In the genomic region with DNA sequence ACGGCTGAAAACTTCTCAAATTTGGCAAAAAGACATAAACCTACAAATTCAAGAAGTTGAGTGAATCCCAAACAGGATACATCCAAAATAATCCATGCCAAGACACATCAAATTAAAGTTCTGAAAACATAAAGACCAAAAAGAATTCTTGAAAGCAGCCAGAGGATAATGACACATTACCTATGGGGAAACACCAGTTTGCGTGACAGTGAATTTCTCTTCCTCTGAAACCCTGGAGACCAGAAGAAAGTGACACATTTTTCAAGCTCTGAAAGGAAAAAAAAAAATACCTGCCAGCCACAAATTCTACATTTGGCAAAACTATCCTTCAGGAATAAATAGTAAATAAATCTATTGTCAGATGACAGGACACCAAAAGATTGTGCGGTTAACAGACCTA, we compare ENCODE assay signal across 31 cellular contexts.
"Had no signal": no experiment of that assay in that cellular context is flagged by ENCODE, and none has a peak within 500 bp of the region (broad histone marks: within the 10 kb centered on the region; RNA-seq: fewer than 3 reads in every experiment).

No MANE protein-coding gene starts in this region.

- H3K9me3 ChIP-seq: colonic mucosa, esophagus muscularis mucosa, gastroesophageal sphincter, heart left ventricle, left lung, mucosa of descending colon, neutrophil, pancreas, testis, tibial artery had no signal

- H3K79me2 ChIP-seq: hepatocyte had no signal

- ATAC-seq: foreskin keratinocyte; gastroesophageal sphincter; heart left ventricle; left cardiac atrium; left lung; mucosa of descending colon; natural killer cell treated with Interleukin-12 subunit alpha and Interleukin-12 subunit beta and Interleukin-15 and Interleukin-18, amount 100 ng/mL, for 72 hours; pancreas; sciatic nerve; stimulated activated naive CD8-positive, alpha-beta T cell treated with anti-CD3 and anti-CD28 coated beads, Interleukin-15, Interleukin-2, amounts not matched to agents 100 U/mL and 50 U/mL, for 24 hours had no signal

- H3K4me2 ChIP-seq: hepatocyte, smooth muscle cell had no signal

- H3K4me1 ChIP-seq: colonic mucosa, esophagus muscularis mucosa, foreskin keratinocyte, gastroesophageal sphincter, heart left ventricle, left lung, pancreas, testis had no signal

- DNase-seq: colonic mucosa; effector CD8-positive, alpha-beta T cell; endodermal cell; foreskin keratinocyte; heart left ventricle; left cardiac atrium; left lung; mucosa of descending colon; naive B cell; pancreas; stimulated activated CD4-positive, alpha-beta T cell treated with anti-CD3 and anti-CD28 coated beads, Interleukin-12 subunit alpha, Interleukin-12 subunit beta, amount 100 ng/mL, for 4 hours; stimulated activated CD4-positive, alpha-beta T cell treated with anti-CD3 and anti-CD28 coated beads, Interleukin-1b, Interleukin-23, amount 100 ng/mL, for 48 hours; stimulated activated CD4-positive, alpha-beta T cell treated with anti-CD3 and anti-CD28 coated beads, Interleukin-4, amount 100 ng/mL, for 1 hour; stimulated activated CD8-positive, alpha-beta memory T cell treated with anti-CD3 and anti-CD28 coated beads, Interleukin-4, amount 100 ng/mL, for 48 hours; stimulated activated naive CD8-positive, alpha-beta T cell treated with anti-CD3 and anti-CD28 coated beads, Interleukin-15, Interleukin-2, amounts not matched to agents 100 U/mL and 50 U/mL, for 24 hours; substantia nigra; testis; tibial artery had no signal

- H3K27me3 Mint-ChIP-seq: dendritic cell treated with granulocyte-macrophage colony-stimulating factor and Interleukin-4, amounts not matched to agents 40 ng/mL and 50 ng/mL, for 4 days had no signal

- H3K9me3 Mint-ChIP-seq: dendritic cell treated with granulocyte-macrophage colony-stimulating factor and Interleukin-4, amounts not matched to agents 40 ng/mL and 50 ng/mL, for 4 days; endodermal cell; mesothelial cell of epicardium; natural killer cell treated with Interleukin-12 subunit alpha and Interleukin-12 subunit beta and Interleukin-15 and Interleukin-18, amount 100 ng/mL, for 72 hours; type B pancreatic cell had no signal

- H2AFZ ChIP-seq: hepatocyte had no signal

- H3K27me3 ChIP-seq: colonic mucosa, esophagus muscularis mucosa, foreskin keratinocyte, gastroesophageal sphincter, heart left ventricle, hepatocyte, left lung, neutrophil, pancreas, testis, tibial artery had no signal

- H3K4me3 Mint-ChIP-seq: dendritic cell treated with granulocyte-macrophage colony-stimulating factor and Interleukin-4, amounts not matched to agents 40 ng/mL and 50 ng/mL, for 4 days; endodermal cell; mesothelial cell of epicardium; naive B cell; natural killer cell treated with Interleukin-12 subunit alpha and Interleukin-12 subunit beta and Interleukin-15 and Interleukin-18, amount 100 ng/mL, for 72 hours; neural crest cell; type B pancreatic cell had no signal

- FAIRE-seq: islet of Langerhans, pancreas, urothelium cell line had no signal

- H3K27ac Mint-ChIP-seq: dendritic cell treated with granulocyte-macrophage colony-stimulating factor and Interleukin-4, amounts not matched to agents 40 ng/mL and 50 ng/mL, for 4 days; endodermal cell; mesothelial cell of epicardium; natural killer cell treated with Interleukin-12 subunit alpha and Interleukin-12 subunit beta and Interleukin-15 and Interleukin-18, amount 100 ng/mL, for 72 hours; type B pancreatic cell had no signal

- H3K27ac ChIP-seq: colonic mucosa, esophagus muscularis mucosa, foreskin keratinocyte, gastroesophageal sphincter, heart left ventricle, hepatocyte, left lung, neutrophil, pancreas, testis, tibial artery had no signal

- H3K36me3 ChIP-seq: colonic mucosa, esophagus muscularis mucosa, gastroesophageal sphincter, heart left ventricle, left lung, neutrophil, pancreas, tibial artery had no signal

- H3K4me1 Mint-ChIP-seq: mesothelial cell of epicardium had no signal

- H3K4me3 ChIP-seq: colonic mucosa, esophagus muscularis mucosa, gastroesophageal sphincter, heart left ventricle, hepatocyte, left lung, mucosa of descending colon, pancreas, smooth muscle cell, testis, tibial artery had no signal

- H3K36me3 Mint-ChIP-seq: mesothelial cell of epicardium; natural killer cell treated with Interleukin-12 subunit alpha and Interleukin-12 subunit beta and Interleukin-15 and Interleukin-18, amount 100 ng/mL, for 72 hours; type B pancreatic cell had no signal
